11 cellular contexts compared by ENCODE assay signal in genomic region chr2:23549051-23549450, GRCh38.
DNase-seq lines count a peak whose midpoint lies in the region; ATAC-seq, FAIRE-seq and TF ChIP-seq lines count a peak whose summit lies in the region.
"Had no signal": no experiment of that assay in that cellular context is flagged by ENCODE, and none has a peak within 500 bp of the region (broad histone marks: within the 10 kb centered on the region; RNA-seq: fewer than 3 reads in every experiment).

No MANE protein-coding gene starts in this region.

- no peak for TF ChIP-seq CTCF in D721Med (IDR thresholded peaks at IDR 0.05; ENCODE audit: insufficient read depth, missing control alignments)

- DNase-seq in HuH-7 (ENCODE audit: low spot score) (peak; percentile 58), NCI-H345 (lab: John Stamatoyannopoulos, UW) (peak; percentile 97), cerebellum (ENCODE audit: low spot score) (peak; percentile 18), smooth muscle cell of the brain vasculature (ENCODE audit: low read depth, low spot score) (peak; percentile 55), A172 (ENCODE audit: low spot score) (no peak), D721Med (ENCODE audit: insufficient read length, low spot score) (no peak)
- DNase-seq: activated naive CD4-positive, alpha-beta T cell; CD4-positive, CD25-positive, alpha-beta regulatory T cell; glutamatergic neuron; naive thymus-derived CD8-positive, alpha-beta T cell had no signal

- FAIRE-seq in D721Med (lab: Jason Lieb, UNC), result no peak

- ATAC-seq in GM19455 (IDR thresholded peaks at IDR 0.05; ENCODE audit: unreplicated experiment), result no peak
- ATAC-seq: naive thymus-derived CD8-positive, alpha-beta T cell had no signal

Comparison
In these comparisons a context has a peak if more than half of its experiments do, and no peak if none do; other contexts are left out.
1. DNase-seq: peak in HuH-7 (single experiment), NCI-H345 (single experiment), cerebellum (single experiment) and smooth muscle cell of the brain vasculature (single experiment); none in A172 (single experiment) and D721Med (single experiment).